In the genomic region with DNA sequence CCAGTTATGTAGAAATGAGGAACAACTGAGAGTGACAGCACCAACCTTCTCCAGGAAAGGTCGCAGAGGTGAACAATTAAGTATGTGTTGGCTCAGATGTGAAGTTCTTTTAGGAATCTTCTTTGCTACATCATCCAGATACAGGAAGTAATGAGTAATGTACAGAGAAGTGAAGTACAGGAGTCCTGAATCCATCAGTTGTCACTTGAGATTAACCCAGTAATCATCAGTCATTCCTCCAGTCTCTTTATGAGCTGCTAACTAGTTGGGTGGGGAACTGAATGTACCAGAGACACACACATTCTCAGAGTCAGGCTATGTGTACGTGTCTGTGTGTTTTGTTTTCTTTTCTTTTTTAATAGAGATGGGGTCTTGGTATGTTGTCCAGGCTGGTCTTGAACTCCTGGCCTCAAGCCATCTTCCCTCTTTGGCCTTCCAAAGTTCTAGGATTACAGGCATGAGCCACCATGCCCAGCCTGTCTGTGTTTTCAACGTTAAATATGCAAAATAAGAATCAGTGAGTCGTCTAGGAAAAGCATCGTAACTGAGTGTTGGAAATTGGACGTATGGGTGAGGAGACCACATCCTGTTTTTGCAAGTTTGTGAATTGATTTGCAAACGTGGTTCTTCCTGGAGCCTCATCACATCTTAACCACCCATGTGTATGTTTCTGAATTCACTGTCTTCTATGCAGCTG, we compare ENCODE assay signal across 12 cellular contexts. TPM values are rescaled to one million over a fixed set of nuclear protein-coding genes. Genes with fewer than 3 reads are reported as not detected.
DNase-seq lines count a peak whose midpoint lies in the region; ATAC-seq and TF ChIP-seq lines count a peak whose summit lies in the region.
"Had no signal": no experiment of that assay in that cellular context is flagged by ENCODE, and none has a peak within 500 bp of the region (broad histone marks: within the 10 kb centered on the region; RNA-seq: fewer than 3 reads in every experiment).

No MANE protein-coding gene starts in this region.

- peaks cover 30% of the 10 kb centered on the region for H3K4me1 Mint-ChIP-seq in activated naive CD8-positive, alpha-beta T cell treated with anti-CD3 and anti-CD28 coated beads, Interleukin-2, amount 50 U/mL, for 24 hours
- H3K4me1 Mint-ChIP-seq in osteocyte (ENCODE audit: unreplicated experiment): no peaks in the 10 kb centered on the region

- H3K27ac Mint-ChIP-seq in activated naive CD8-positive, alpha-beta T cell treated with anti-CD3 and anti-CD28 coated beads, Interleukin-2, amount 50 U/mL, for 24 hours: peak overlapping the region; percentile 93
- H3K27ac Mint-ChIP-seq in osteocyte (ENCODE audit: unreplicated experiment): no peak overlapping the region

- ATAC-seq in activated naive CD8-positive, alpha-beta T cell treated with anti-CD3 and anti-CD28 coated beads, Interleukin-2, amount 50 U/mL, for 24 hours: peak; percentile 90
- ATAC-seq in stimulated activated naive CD8-positive, alpha-beta T cell treated with anti-CD3 and anti-CD28 coated beads, Interleukin-15, Interleukin-2, amounts not matched to agents 100 U/mL and 50 U/mL, for 24 hours: peak; percentile 84
- ATAC-seq: HCT116 had no signal

- H3K36me3 Mint-ChIP-seq in activated naive CD8-positive, alpha-beta T cell treated with anti-CD3 and anti-CD28 coated beads, Interleukin-2, amount 50 U/mL, for 24 hours (ENCODE audit: low read depth): peaks cover 7% of the 10 kb centered on the region
- H3K36me3 Mint-ChIP-seq in osteocyte (ENCODE audit: unreplicated experiment): no peaks in the 10 kb centered on the region

- peak overlapping the region; percentile 29 for H3K4me3 Mint-ChIP-seq in activated naive CD8-positive, alpha-beta T cell treated with anti-CD3 and anti-CD28 coated beads, Interleukin-2, amount 50 U/mL, for 24 hours
- H3K4me3 Mint-ChIP-seq in osteocyte (ENCODE audit: unreplicated experiment): no peak overlapping the region

- peaks cover 49% of the 10 kb centered on the region for H3K9me3 Mint-ChIP-seq in activated naive CD8-positive, alpha-beta T cell treated with anti-CD3 and anti-CD28 coated beads, Interleukin-2, amount 50 U/mL, for 24 hours
- peaks cover 4% of the 10 kb centered on the region for H3K9me3 Mint-ChIP-seq in osteocyte (ENCODE audit: unreplicated experiment)

- DNase-seq in activated gamma-delta T cell treated with Interleukin-2 at 50 U/mL for 16 hours (peak; percentile 28), activated gamma-delta T cell (lab: John Stamatoyannopoulos, UW) (no peak), SKM-1 treated with dmso at 0.1 percent for 144 hours (lab: John Stamatoyannopoulos, UW; ENCODE audit: unreplicated experiment) (peak; percentile 25), osteocyte (ENCODE audit: extremely low spot score, unreplicated experiment) (no peak), inferior parietal cortex (ENCODE audit: extremely low spot score) (no peak), NCI-H1436 (lab: John Stamatoyannopoulos, UW) (no peak)
- peak; percentile 18 for DNase-seq in activated naive CD8-positive, alpha-beta T cell treated with anti-CD3 and anti-CD28 coated beads, Interleukin-2, amount 50 U/mL, for 24 hours
- no peak for DNase-seq in stimulated activated naive CD8-positive, alpha-beta T cell treated with anti-CD3 and anti-CD28 coated beads, Interleukin-15, Interleukin-2, amounts not matched to agents 100 U/mL and 50 U/mL, for 24 hours
- DNase-seq: caudate nucleus, NCI-H226 had no signal

- no peaks in the 10 kb centered on the region for H3K27me3 Mint-ChIP-seq in activated naive CD8-positive, alpha-beta T cell treated with anti-CD3 and anti-CD28 coated beads, Interleukin-2, amount 50 U/mL, for 24 hours
- peaks cover 6% of the 10 kb centered on the region for H3K27me3 Mint-ChIP-seq in osteocyte (ENCODE audit: unreplicated experiment)

- no peak for TF ChIP-seq CTCF in osteocyte (IDR thresholded peaks at IDR 0.05)

RNA-seq across cellular contexts. Expression of gene ZNF200, which starts 19.9 kb away (rescaled TPM):
- 9.0 and 9.1 TPM in 2 replicates for total RNA-seq in osteocyte

RNA-seq across cellular contexts. Expression of gene OR1F1, which starts 27.0 kb away (rescaled TPM):
- not detected in 2 replicates for total RNA-seq in osteocyte
- total RNA-seq: M059J had no signal

RNA-seq across cellular contexts. Expression of gene MEFV, which starts 41.4 kb away (rescaled TPM):
- not detected in 2 replicates for total RNA-seq in osteocyte
- total RNA-seq: M059J had no signal

Comparison
In these comparisons a context has a peak if more than half of its experiments do, and no peak if none do; other contexts are left out.
1. DNase-seq: peak in activated gamma-delta T cell treated with Interleukin-2 at 50 U/mL for 16 hours (single experiment), SKM-1 treated with dmso at 0.1 percent for 144 hours (single experiment) and activated naive CD8-positive, alpha-beta T cell treated with anti-CD3 and anti-CD28 coated beads, Interleukin-2, amount 50 U/mL, for 24 hours (single experiment); none in activated gamma-delta T cell (single experiment), stimulated activated naive CD8-positive, alpha-beta T cell treated with anti-CD3 and anti-CD28 coated beads, Interleukin-15, Interleukin-2, amounts not matched to agents 100 U/mL and 50 U/mL, for 24 hours (single experiment), osteocyte (single experiment), inferior parietal cortex (single experiment) and NCI-H1436 (single experiment).